In genomic region chr3:69086133-69086722, GRCh38 we compare ENCODE assay signal across 7 cellular contexts. TPM values are rescaled to one million over a fixed set of nuclear protein-coding genes. Genes with fewer than 3 reads are reported as not detected.
DNase-seq lines count a peak whose midpoint lies in the region; ATAC-seq lines count a peak whose summit lies in the region.

No MANE protein-coding gene starts in this region.

- no peak overlapping the region for H2AFZ ChIP-seq in mesenchymal stem cell (ENCODE audit: low read depth, low read length)

- H3K4me1 ChIP-seq in ectodermal cell (ENCODE audit: control insufficient read depth, insufficient read depth, low read length) (peaks cover 13% of the 10 kb centered on the region), mesenchymal stem cell (ENCODE audit: control insufficient read depth, insufficient read depth, low read depth, low read length) (peaks cover 21% of the 10 kb centered on the region)

- peak overlapping the region; percentile 80 for H3K4me2 ChIP-seq in mesenchymal stem cell (ENCODE audit: low read length, poor library complexity, severe bottlenecking)

- no peaks in the 10 kb centered on the region for H3K27me3 Mint-ChIP-seq in activated CD4-positive, alpha-beta memory T cell treated with anti-CD3 and anti-CD28 coated beads for 36 hours

- peaks cover 63% of the 10 kb centered on the region for H3K4me1 Mint-ChIP-seq in activated CD4-positive, alpha-beta memory T cell treated with anti-CD3 and anti-CD28 coated beads for 36 hours (ENCODE audit: low read depth)

- H2BK5ac ChIP-seq in mesenchymal stem cell (ENCODE audit: low read depth, low read length, poor library complexity, severe bottlenecking): no peak overlapping the region

- CTCF ChIA-PET in activated CD4-positive, alpha-beta memory T cell treated with anti-CD3 and anti-CD28 coated beads for 36 hours (lab: Charles Lee): interaction anchor here (0.9 to 1.2 kb wide), 4 partner anchors 8 to 72 kb away, joined by 3 to 5 read pairs (median 4); partner anchors contain the start of genes EOGT and TMF1

- no peak for ATAC-seq in HG03378 (IDR thresholded peaks at IDR 0.05; ENCODE audit: unreplicated experiment)

- H3K27me3 ChIP-seq in ectodermal cell (ENCODE audit: control insufficient read depth, insufficient read depth, low read length, poor library complexity, severe bottlenecking): no peaks in the 10 kb centered on the region
- H3K27me3 ChIP-seq in mesenchymal stem cell (ENCODE audit: control insufficient read depth in 1 of 2, insufficient read depth in 1 of 2, low read length in 2 of 2): no peaks in the 10 kb centered on the region

- 49 to 53% methylated on average over 5 of the region's 5 CpGs for WGBS in ectodermal cell, 2 experiments
- 17% methylated on average over 4 of the region's 5 CpGs for WGBS in mesenchymal stem cell

- H3K18ac ChIP-seq in mesenchymal stem cell (ENCODE audit: low read depth in 1 of 2, low read length in 2 of 2): peak overlapping the region; percentile 16 to 61

- H3K4ac ChIP-seq in mesenchymal stem cell (ENCODE audit: low read depth in 1 of 2, low read length in 2 of 2): peak overlapping the region; percentile 51 to 85

- no peak overlapping the region for H2BK15ac ChIP-seq in mesenchymal stem cell (ENCODE audit: low read depth, poor library complexity, severe bottlenecking)

- peak overlapping the region; percentile 97 for H3K4me3 Mint-ChIP-seq in activated CD4-positive, alpha-beta memory T cell treated with anti-CD3 and anti-CD28 coated beads for 36 hours

- no peaks in the 10 kb centered on the region for H3K9me3 Mint-ChIP-seq in activated CD4-positive, alpha-beta memory T cell treated with anti-CD3 and anti-CD28 coated beads for 36 hours

- peak overlapping the region; percentile 96 for H3K9ac ChIP-seq in mesenchymal stem cell (ENCODE audit: low read length)

- H3K23ac ChIP-seq in mesenchymal stem cell (ENCODE audit: low read length in 2 of 2): no peak overlapping the region

- peak overlapping the region; percentile 25 for H4K8ac ChIP-seq in mesenchymal stem cell (ENCODE audit: low read length)

- peak overlapping the region; percentile 97 for H3K27ac Mint-ChIP-seq in activated CD4-positive, alpha-beta memory T cell treated with anti-CD3 and anti-CD28 coated beads for 36 hours

- H3K14ac ChIP-seq in mesenchymal stem cell (ENCODE audit: low read length in 2 of 2): no peak overlapping the region

- H3K79me1 ChIP-seq in mesenchymal stem cell (replicated peaks; ENCODE audit: low read length, poor library complexity, severe bottlenecking): peaks cover 4% of the 10 kb centered on the region

- H3K36me3 Mint-ChIP-seq in activated CD4-positive, alpha-beta memory T cell treated with anti-CD3 and anti-CD28 coated beads for 36 hours: peaks cover 30% of the 10 kb centered on the region

- H2AK5ac ChIP-seq in mesenchymal stem cell (ENCODE audit: low read length, severe bottlenecking): peak overlapping the region; percentile 35

- H3K36me3 ChIP-seq in ectodermal cell (ENCODE audit: control insufficient read depth, insufficient read depth, low read length) (no peaks in the 10 kb centered on the region), mesenchymal stem cell (ENCODE audit: control insufficient read depth in 1 of 2, insufficient read depth in 2 of 2, low read depth in 1 of 2, low read length in 2 of 2) (peaks cover 0 to 23% of the 10 kb centered on the region in 2 experiments)

- H3K4me3 ChIP-seq in ectodermal cell (ENCODE audit: insufficient read depth, low read depth, low read length): peak overlapping the region; percentile 98
- peak overlapping the region; percentile 6 to 94 for H3K4me3 ChIP-seq in mesenchymal stem cell (ENCODE audit: insufficient read depth in 1 of 2, low read depth in 1 of 2, low read length in 2 of 2)

- H3K9me3 ChIP-seq in ectodermal cell (ENCODE audit: control insufficient read depth, low read length): no peaks in the 10 kb centered on the region
- no peaks in the 10 kb centered on the region for H3K9me3 ChIP-seq in mesenchymal stem cell (ENCODE audit: control insufficient read depth, low read length)

- H4K91ac ChIP-seq in mesenchymal stem cell (ENCODE audit: low read length): no peak overlapping the region

- H2BK120ac ChIP-seq in mesenchymal stem cell (ENCODE audit: low read depth, low read length): no peak overlapping the region

- H3K27ac ChIP-seq in ectodermal cell (ENCODE audit: insufficient read depth, low read depth, low read length, poor library complexity, severe bottlenecking) (no peak overlapping the region), mesenchymal stem cell (ENCODE audit: low read length, poor library complexity, severe bottlenecking) (peak overlapping the region; percentile 90)

- peak; percentile 30 for DNase-seq in GOT3 (lab: John Stamatoyannopoulos, UW)
- DNase-seq in NCI-H748 (lab: John Stamatoyannopoulos, UW; ENCODE audit: unreplicated experiment): peak; percentile 58
- peak; percentile 91 for DNase-seq in activated CD4-positive, alpha-beta memory T cell treated with anti-CD3 and anti-CD28 coated beads for 36 hours
- DNase-seq in mesenchymal stem cell: peak; percentile 88
- peak; percentile 54 to 83 (median 65) for DNase-seq in stimulated activated CD4-positive, alpha-beta T cell treated with anti-CD3 and anti-CD28 coated beads, TNF-alpha, amount 100 ng/mL, for 24 hours (ENCODE audit: low read depth in 3 of 3)

- intact Hi-C loops in activated CD4-positive, alpha-beta memory T cell treated with anti-CD3 and anti-CD28 coated beads for 36 hours (cut with micrococcal nuclease): no loop called here

- H2BK12ac ChIP-seq in mesenchymal stem cell (ENCODE audit: low read length in 2 of 2): no peak overlapping the region

- POLR2A ChIA-PET in activated CD4-positive, alpha-beta memory T cell treated with anti-CD3 and anti-CD28 coated beads for 36 hours (lab: Charles Lee): interaction anchor here (0.7 to 5.4 kb wide), 8 partner anchors 9 to 121 kb away, joined by 3 to 38 read pairs (median 5); partner anchors contain the start of genes EOGT and TMF1

RNA-seq across cellular contexts. Expression of gene ARL6IP5, which starts 1.5 kb away (rescaled TPM):
- 10 to 100 TPM; 93.9 to 94.8 TPM for total RNA-seq in activated CD4-positive, alpha-beta memory T cell treated with anti-CD3 and anti-CD28 coated beads for 36 hours
- polyA plus RNA-seq in ectodermal cell (2013, experiment 1 of 4): 71.2 TPM
- 74.2 TPM for polyA plus RNA-seq in ectodermal cell (2013, experiment 2 of 4)
- polyA plus RNA-seq in ectodermal cell (2013, experiment 3 of 4): 68.7 TPM
- 75.9 TPM for polyA plus RNA-seq in ectodermal cell (2013, experiment 4 of 4)
- polyA plus RNA-seq in mesenchymal stem cell (2013, experiment 1 of 2): 119 TPM
- 122 TPM for polyA plus RNA-seq in mesenchymal stem cell (2013, experiment 2 of 2)

RNA-seq across cellular contexts. Expression of gene UBA3, which starts 6.1 kb away (rescaled TPM):
- 10 to 100 TPM; 79.0 to 84.1 TPM for total RNA-seq in activated CD4-positive, alpha-beta memory T cell treated with anti-CD3 and anti-CD28 coated beads for 36 hours
- polyA plus RNA-seq in ectodermal cell (2013, experiment 1 of 4): 81.1 TPM
- polyA plus RNA-seq in ectodermal cell (2013, experiment 2 of 4): 83.1 TPM
- 65.8 TPM for polyA plus RNA-seq in ectodermal cell (2013, experiment 3 of 4)
- 71.5 TPM for polyA plus RNA-seq in ectodermal cell (2013, experiment 4 of 4)
- 37.9 TPM for polyA plus RNA-seq in mesenchymal stem cell (2013, experiment 1 of 2)
- 37.7 TPM for polyA plus RNA-seq in mesenchymal stem cell (2013, experiment 2 of 2)

RNA-seq across cellular contexts. Expression of gene TMF1, which starts 34.1 kb away (rescaled TPM):
- total RNA-seq in activated CD4-positive, alpha-beta memory T cell treated with anti-CD3 and anti-CD28 coated beads for 36 hours: 10 to 100 TPM; 37.1 to 42.1 TPM
- polyA plus RNA-seq in ectodermal cell (2013, experiment 1 of 4): 17.7 TPM
- polyA plus RNA-seq in ectodermal cell (2013, experiment 2 of 4): 18.4 TPM
- polyA plus RNA-seq in ectodermal cell (2013, experiment 3 of 4): 19.9 TPM
- 21.6 TPM for polyA plus RNA-seq in ectodermal cell (2013, experiment 4 of 4)
- polyA plus RNA-seq in mesenchymal stem cell (2013, experiment 1 of 2): 26.6 TPM
- 27.0 TPM for polyA plus RNA-seq in mesenchymal stem cell (2013, experiment 2 of 2)

RNA-seq across cellular contexts. Expression of gene LMOD3, which starts 36.2 kb away (rescaled TPM):
- total RNA-seq in activated CD4-positive, alpha-beta memory T cell treated with anti-CD3 and anti-CD28 coated beads for 36 hours: not detected
- polyA plus RNA-seq in ectodermal cell (2013, experiment 1 of 4): not detected
- not detected for polyA plus RNA-seq in ectodermal cell (2013, experiment 2 of 4)
- not detected for polyA plus RNA-seq in ectodermal cell (2013, experiment 3 of 4)
- polyA plus RNA-seq in ectodermal cell (2013, experiment 4 of 4): 0.08 TPM
- polyA plus RNA-seq in mesenchymal stem cell (2013, experiment 1 of 2): 0.32 TPM
- polyA plus RNA-seq in mesenchymal stem cell (2013, experiment 2 of 2): 0.41 TPM

Comparison
In these comparisons a context has a peak if more than half of its experiments do, and no peak if none do; other contexts are left out.
1. DNase-seq: peak in every context shown above with its lines; median percentile 91 in activated CD4-positive, alpha-beta memory T cell treated with anti-CD3 and anti-CD28 coated beads for 36 hours; 88 in mesenchymal stem cell; 65 in stimulated activated CD4-positive, alpha-beta T cell treated with anti-CD3 and anti-CD28 coated beads, TNF-alpha, amount 100 ng/mL, for 24 hours; 58 in NCI-H748; 30 in GOT3.